8 cellular contexts compared by ENCODE assay signal in the genomic region with DNA sequence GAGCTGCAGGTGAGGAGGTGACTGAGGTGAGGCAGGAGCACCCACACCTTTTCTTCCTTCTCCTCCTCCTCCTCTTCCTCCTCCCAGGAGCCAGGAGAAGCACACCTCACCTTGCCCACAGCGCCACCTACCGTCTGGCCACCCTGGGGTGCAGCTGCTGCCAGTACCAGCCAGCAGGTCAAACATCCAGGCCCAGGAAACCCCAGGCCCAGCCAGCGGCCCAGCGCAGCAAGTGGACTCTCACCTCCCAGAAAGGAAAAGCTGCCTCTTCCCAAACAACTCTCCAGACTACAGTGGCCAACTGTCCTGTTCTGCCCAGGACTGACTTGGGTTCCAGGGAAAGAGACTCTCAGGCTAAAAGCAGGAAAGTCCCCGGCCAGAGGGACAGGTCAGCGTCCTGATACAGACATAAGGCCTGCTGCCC. TPM values are rescaled to one million over a fixed set of nuclear protein-coding genes. Genes with fewer than 3 reads are reported as not detected.
DNase-seq lines count a peak whose midpoint lies in the region; ATAC-seq and TF ChIP-seq lines count a peak whose summit lies in the region.

No MANE protein-coding gene starts in this region.

- H2AFZ ChIP-seq in H9 (ENCODE audit: low read length) (no peak overlapping the region), smooth muscle cell (ENCODE audit: low read depth) (no peak overlapping the region)

- H3K18ac ChIP-seq in H9 (ENCODE audit: insufficient read length, low read depth, low read length) = no peak overlapping the region

- ATAC-seq in HG03378 (IDR thresholded peaks at IDR 0.05; ENCODE audit: unreplicated experiment) (no peak), HG03139 (IDR thresholded peaks at IDR 0.05; ENCODE audit: unreplicated experiment) (no peak)

- H3K23me2 ChIP-seq in H9 (ENCODE audit: insufficient read length, low read depth, low read length, poor library complexity, severe bottlenecking) = no peaks in the 10 kb centered on the region

- no peak overlapping the region for H3K23ac ChIP-seq in H9 (ENCODE audit: insufficient read length, low read depth, low read length)

- H3K9ac ChIP-seq in BLaER1 = 0 out of 2 replicates have a peak overlapping the region, but pooled peaks have one; percentile 46
- no peak overlapping the region for H3K9ac ChIP-seq in H9 (ENCODE audit: extremely low read depth, insufficient read length, low read length)
- no peak overlapping the region for H3K9ac ChIP-seq in smooth muscle cell (ENCODE audit: low read depth)

- H2BK5ac ChIP-seq in H9 (ENCODE audit: insufficient read length, low read length) = no peak overlapping the region

- no peaks in the 10 kb centered on the region; a peak in 1 of 5 replicates for H3K9me3 Mint-ChIP-seq in H9
- no peaks in the 10 kb centered on the region for H3K9me3 Mint-ChIP-seq in activated naive CD4-positive, alpha-beta T cell treated with anti-CD3 and anti-CD28 coated beads for 36 hours

- H4K5ac ChIP-seq in H9 (ENCODE audit: insufficient read length, low read depth, low read length) = no peak overlapping the region

- H2BK120ac ChIP-seq in H9 (ENCODE audit: low read depth, low read length, poor library complexity, severe bottlenecking) = no peak overlapping the region

- H3T11ph ChIP-seq in H9 (ENCODE audit: low read length) = no peak overlapping the region

- H2BK15ac ChIP-seq in H9 (ENCODE audit: low read depth, low read length) = no peak overlapping the region; the same call in 1 of the 2 replicates

- H3K4me1 ChIP-seq in BLaER1 (peaks cover 70% of the 10 kb centered on the region), H9 (ENCODE audit: insufficient read depth, low read length) (peaks cover 2% of the 10 kb centered on the region; the same call in 1 of the 2 replicates), left ventricle myocardium inferior (peaks cover 71% of the 10 kb centered on the region), smooth muscle cell (ENCODE audit: low read depth) (no peaks in the 10 kb centered on the region)

- peak overlapping the region; percentile 80 for H3K4me2 ChIP-seq in BLaER1
- H3K4me2 ChIP-seq in H9 (ENCODE audit: insufficient read depth, insufficient read length, low read length) = no peak overlapping the region
- H3K4me2 ChIP-seq in smooth muscle cell = no peak overlapping the region

- H4K20me1 ChIP-seq in BLaER1 (0 out of 2 replicates have a peak, but pooled peaks cover 10% of the 10 kb centered on the region), H9 (ENCODE audit: control insufficient read depth, insufficient read depth, insufficient read length) (no peaks in the 10 kb centered on the region), smooth muscle cell (ENCODE audit: low read depth) (peaks cover 36% of the 10 kb centered on the region)

- H3K14ac ChIP-seq in H9 (ENCODE audit: insufficient read depth, low read length) = no peak overlapping the region; the same call in 1 of the 2 replicates

- no peaks in the 10 kb centered on the region for H3K79me1 ChIP-seq in H9 (ENCODE audit: insufficient read depth, low read depth, low read length, poor library complexity, severe bottlenecking)

- peak overlapping the region in 2 of 3 experiments; percentile 23 to 51; a peak in 3 of 7 replicates for H3K27ac Mint-ChIP-seq in H9
- H3K27ac Mint-ChIP-seq in activated naive CD4-positive, alpha-beta T cell treated with anti-CD3 and anti-CD28 coated beads for 36 hours = no peak overlapping the region

- TF ChIP-seq CTCF in H9 (conservative IDR thresholded peaks at IDR 0.05) (peak; percentile 89), left ventricle myocardium inferior (IDR thresholded peaks at IDR 0.05; ENCODE audit: borderline replicate concordance) (peak; percentile 80), smooth muscle cell (IDR thresholded peaks at IDR 0.05; ENCODE audit: borderline replicate concordance, insufficient read depth, poor library complexity, severe bottlenecking) (peak; percentile 65)

- H3K79me2 ChIP-seq in H9 (ENCODE audit: insufficient read depth, low read length) (no peaks in the 10 kb centered on the region), smooth muscle cell (ENCODE audit: low read depth) (no peaks in the 10 kb centered on the region)

- no peaks in the 10 kb centered on the region; the same call in 1 of the 2 replicates for H3K27me3 Mint-ChIP-seq in H9 (ENCODE audit: low read depth)
- H3K27me3 Mint-ChIP-seq in activated naive CD4-positive, alpha-beta T cell treated with anti-CD3 and anti-CD28 coated beads for 36 hours (ENCODE audit: low read depth) = no peaks in the 10 kb centered on the region

- intact Hi-C loops in activated naive CD4-positive, alpha-beta T cell treated with anti-CD3 and anti-CD28 coated beads for 36 hours (cut with micrococcal nuclease) = loop anchor here (1.0 kb wide), 2 partner anchors 72 to 213 kb away; a partner anchor contains a TSS
- intact Hi-C loops in left ventricle myocardium inferior (cut with micrococcal nuclease) = loop anchor here (5.0 to 10.0 kb wide), 2 partner anchors 64 to 146 kb away; no protein-coding TSS in a partner anchor

- H3K4me3 ChIP-seq in BLaER1 (no peak overlapping the region), left ventricle myocardium inferior (no peak overlapping the region), smooth muscle cell (no peak overlapping the region)

- H3K36me3 Mint-ChIP-seq in H9 (ENCODE audit: insufficient read depth in 1 of 3, low read depth in 3 of 3) = peaks cover 0 to 2% (median 0%) of the 10 kb centered on the region in 3 experiments; a peak in 4 of 7 replicates
- H3K36me3 Mint-ChIP-seq in activated naive CD4-positive, alpha-beta T cell treated with anti-CD3 and anti-CD28 coated beads for 36 hours (ENCODE audit: low read depth) = peaks cover 3% of the 10 kb centered on the region

- no peak overlapping the region for H3K4ac ChIP-seq in H9 (ENCODE audit: low read depth, low read length)

- WGBS in H9 (ENCODE audit: extremely low coverage, insufficient read length, low lambda C conversion rate) = no CpG with 5 or more reads among the region's 6 CpGs
- WGBS in smooth muscle cell (ENCODE audit: low lambda C conversion rate) = 65% methylated on average over 6 of the region's 6 CpGs

- H2AK5ac ChIP-seq in H9 (ENCODE audit: insufficient read length, low read length) = no peak overlapping the region

- no peak overlapping the region for H4K91ac ChIP-seq in H9 (ENCODE audit: insufficient read length, low read depth, low read length)

- CTCF ChIA-PET in activated naive CD4-positive, alpha-beta T cell treated with anti-CD3 and anti-CD28 coated beads for 36 hours (lab: Charles Lee) = interaction anchor here (1.0 to 2.1 kb wide), 11 partner anchors 15 to 214 kb away, joined by 3 to 18 read pairs (median 4); a partner anchor contains a TSS

- no peaks in the 10 kb centered on the region for H3F3A ChIP-seq in smooth muscle cell (ENCODE audit: low read depth)

- H3K56ac ChIP-seq in H9 (ENCODE audit: insufficient read length, low read depth, low read length) = no peak overlapping the region

- DNase-seq in H9 = peak; percentile 92
- peak; percentile 65 for DNase-seq in RPMI8226
- DNase-seq in activated naive CD4-positive, alpha-beta T cell treated with anti-CD3 and anti-CD28 coated beads for 36 hours = peak; percentile 78
- DNase-seq in left ventricle myocardium inferior = peak; percentile 81
- peak; percentile 4 for DNase-seq in smooth muscle cell (lab: John Stamatoyannopoulos, UW; ENCODE audit: unreplicated experiment)

- H4K8ac ChIP-seq in H9 (replicated peaks; ENCODE audit: insufficient read length, low read depth, low read length) = no peak overlapping the region

- H3K27me3 ChIP-seq in BLaER1 (no peaks in the 10 kb centered on the region), H9 (ENCODE audit: insufficient read depth, low read length) (no peaks in the 10 kb centered on the region), left ventricle myocardium inferior (ENCODE audit: low read depth) (no peaks in the 10 kb centered on the region), smooth muscle cell (ENCODE audit: low read depth) (no peaks in the 10 kb centered on the region)

- H3K36me3 ChIP-seq in BLaER1 (peaks cover 16% of the 10 kb centered on the region; the same call in 1 of the 2 replicates), left ventricle myocardium inferior (no peaks in the 10 kb centered on the region), smooth muscle cell (ENCODE audit: low read depth) (no peaks in the 10 kb centered on the region)

- H3K9me3 ChIP-seq in BLaER1 (no peaks in the 10 kb centered on the region), H9 (ENCODE audit: control insufficient read depth, low read depth, low read length) (no peaks in the 10 kb centered on the region), left ventricle myocardium inferior (replicated peaks) (no peaks in the 10 kb centered on the region), smooth muscle cell (replicated peaks; ENCODE audit: low read depth) (no peaks in the 10 kb centered on the region)

- H3K27ac ChIP-seq in BLaER1 (peak overlapping the region; percentile 65), H9 (ENCODE audit: insufficient read length, low read depth, low read length) (no peak overlapping the region), left ventricle myocardium inferior (replicated peaks) (peak overlapping the region; percentile 96), smooth muscle cell (ENCODE audit: low read depth) (no peak overlapping the region)

- H3K4me3 Mint-ChIP-seq in H9 = no peak overlapping the region; a peak in 1 of 5 replicates
- no peak overlapping the region for H3K4me3 Mint-ChIP-seq in activated naive CD4-positive, alpha-beta T cell treated with anti-CD3 and anti-CD28 coated beads for 36 hours

- no peak overlapping the region for H2BK12ac ChIP-seq in H9 (ENCODE audit: insufficient read length, low read depth, low read length)

- H2BK20ac ChIP-seq in H9 (ENCODE audit: low read depth, low read length, poor library complexity, severe bottlenecking) = no peak overlapping the region

- peaks cover 22 to 38% of the 10 kb centered on the region in 2 experiments for H3K4me1 Mint-ChIP-seq in H9
- H3K4me1 Mint-ChIP-seq in activated naive CD4-positive, alpha-beta T cell treated with anti-CD3 and anti-CD28 coated beads for 36 hours (ENCODE audit: low read depth) = peaks cover 2% of the 10 kb centered on the region

RNA-seq across cellular contexts. Expression of a gene that starts 22.7 kb away (rescaled TPM):
- total RNA-seq in H9 (2021) = 63.2 and 63.5 TPM in 2 replicates
- 10 to 100 TPM; 33.7 to 35.6 TPM for total RNA-seq in activated naive CD4-positive, alpha-beta T cell treated with anti-CD3 and anti-CD28 coated beads for 36 hours
- 18.8 TPM for total RNA-seq in left ventricle myocardium inferior
- 39.0 and 43.8 TPM in 2 replicates for total RNA-seq in smooth muscle cell
- polyA plus RNA-seq in smooth muscle cell = 69.4 and 69.9 TPM in 2 replicates

Comparison
In these comparisons a context has a peak if more than half of its experiments do, and no peak if none do; other contexts are left out.
1. H3K27ac ChIP-seq: peak in BLaER1 (single experiment) and left ventricle myocardium inferior (single experiment); none in H9 (single experiment) and smooth muscle cell (single experiment).
2. DNase-seq: peak in every context shown above with its lines; median percentile 92 in H9; 81 in left ventricle myocardium inferior; 78 in activated naive CD4-positive, alpha-beta T cell treated with anti-CD3 and anti-CD28 coated beads for 36 hours; 65 in RPMI8226; 4 in smooth muscle cell.
3. Peak in every context shown above with its lines, with median percentiles within 50 percentile points of each other: CTCF ChIP-seq.